In the genomic region with DNA sequence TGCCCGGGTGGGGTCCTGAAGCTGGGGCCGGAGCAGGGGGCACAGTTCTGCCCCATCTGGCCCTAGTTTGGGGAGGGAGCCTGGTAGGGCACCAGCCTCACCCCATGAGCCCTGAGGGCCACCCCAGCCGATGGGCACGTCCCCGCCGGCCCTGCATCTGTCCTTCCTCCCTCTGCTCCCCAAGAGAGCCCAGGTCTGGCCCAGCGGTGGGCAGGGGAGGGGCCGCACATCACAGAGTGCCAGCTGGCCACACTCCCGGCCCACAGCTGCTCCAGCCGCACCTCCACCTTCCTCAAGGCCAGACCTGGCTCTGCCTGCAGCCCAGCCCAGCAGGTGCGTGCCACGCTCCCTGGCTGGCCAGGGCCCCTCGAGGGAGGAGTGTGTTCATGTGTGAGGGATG, we compare ENCODE assay signal across 2 cellular contexts.
TF ChIP-seq lines count a peak whose summit lies in the region.

No MANE protein-coding gene starts in this region.

TF ChIP-seq in SK-N-SH, 30 proteins besides CTCF, POLR2A, EP300 and RAD21 (continued from another document):
- TF ChIP-seq, protein P1, sequence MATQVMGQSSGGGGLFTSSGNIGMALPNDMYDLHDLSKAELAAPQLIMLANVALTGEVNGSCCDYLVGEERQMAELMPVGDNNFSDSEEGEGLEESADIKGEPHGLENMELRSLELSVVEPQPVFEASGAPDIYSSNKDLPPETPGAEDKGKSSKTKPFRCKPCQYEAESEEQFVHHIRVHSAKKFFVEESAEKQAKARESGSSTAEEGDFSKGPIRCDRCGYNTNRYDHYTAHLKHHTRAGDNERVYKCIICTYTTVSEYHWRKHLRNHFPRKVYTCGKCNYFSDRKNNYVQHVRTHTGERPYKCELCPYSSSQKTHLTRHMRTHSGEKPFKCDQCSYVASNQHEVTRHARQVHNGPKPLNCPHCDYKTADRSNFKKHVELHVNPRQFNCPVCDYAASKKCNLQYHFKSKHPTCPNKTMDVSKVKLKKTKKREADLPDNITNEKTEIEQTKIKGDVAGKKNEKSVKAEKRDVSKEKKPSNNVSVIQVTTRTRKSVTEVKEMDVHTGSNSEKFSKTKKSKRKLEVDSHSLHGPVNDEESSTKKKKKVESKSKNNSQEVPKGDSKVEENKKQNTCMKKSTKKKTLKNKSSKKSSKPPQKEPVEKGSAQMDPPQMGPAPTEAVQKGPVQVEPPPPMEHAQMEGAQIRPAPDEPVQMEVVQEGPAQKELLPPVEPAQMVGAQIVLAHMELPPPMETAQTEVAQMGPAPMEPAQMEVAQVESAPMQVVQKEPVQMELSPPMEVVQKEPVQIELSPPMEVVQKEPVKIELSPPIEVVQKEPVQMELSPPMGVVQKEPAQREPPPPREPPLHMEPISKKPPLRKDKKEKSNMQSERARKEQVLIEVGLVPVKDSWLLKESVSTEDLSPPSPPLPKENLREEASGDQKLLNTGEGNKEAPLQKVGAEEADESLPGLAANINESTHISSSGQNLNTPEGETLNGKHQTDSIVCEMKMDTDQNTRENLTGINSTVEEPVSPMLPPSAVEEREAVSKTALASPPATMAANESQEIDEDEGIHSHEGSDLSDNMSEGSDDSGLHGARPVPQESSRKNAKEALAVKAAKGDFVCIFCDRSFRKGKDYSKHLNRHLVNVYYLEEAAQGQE (IDR thresholded peaks at IDR 0.05; ENCODE audit: low read depth, low read length): no peak
- TF ChIP-seq, protein P2, sequence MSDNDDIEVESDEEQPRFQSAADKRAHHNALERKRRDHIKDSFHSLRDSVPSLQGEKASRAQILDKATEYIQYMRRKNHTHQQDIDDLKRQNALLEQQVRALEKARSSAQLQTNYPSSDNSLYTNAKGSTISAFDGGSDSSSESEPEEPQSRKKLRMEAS (IDR thresholded peaks at IDR 0.05; ENCODE audit: low read depth): no peak
- TF ChIP-seq YY1 (IDR thresholded peaks at IDR 0.05; ENCODE audit: low read depth) (no peak), NFIC (IDR thresholded peaks at IDR 0.05; ENCODE audit: borderline replicate concordance) (no peak), MXI1 (IDR thresholded peaks at IDR 0.05; ENCODE audit: low read depth, low read length) (no peak), CHD2 (IDR thresholded peaks at IDR 0.05; ENCODE audit: low read length, partially characterized antibody) (no peak), ELF1 (IDR thresholded peaks at IDR 0.05) (no peak), GABPA (IDR thresholded peaks at IDR 0.05; ENCODE audit: low read depth) (no peak), GATA2 (CRISPR knock-in tag; IDR thresholded peaks at IDR 0.05) (no peak; the same call in 1 of the 2 replicates), RCOR1 (IDR thresholded peaks at IDR 0.05; ENCODE audit: low read length) (no peak), FOXJ3 (CRISPR knock-in tag; IDR thresholded peaks at IDR 0.05) (no peak), RFX5 (IDR thresholded peaks at IDR 0.05; ENCODE audit: low read length) (no peak), TAF1 (IDR thresholded peaks at IDR 0.05; ENCODE audit: borderline replicate concordance, low read depth, low read length) (no peak), NRF1 (IDR thresholded peaks at IDR 0.05; ENCODE audit: low read depth, low read length) (no peak), JUND (IDR thresholded peaks at IDR 0.05) (no peak)
- TF ChIP-seq, protein P3, sequence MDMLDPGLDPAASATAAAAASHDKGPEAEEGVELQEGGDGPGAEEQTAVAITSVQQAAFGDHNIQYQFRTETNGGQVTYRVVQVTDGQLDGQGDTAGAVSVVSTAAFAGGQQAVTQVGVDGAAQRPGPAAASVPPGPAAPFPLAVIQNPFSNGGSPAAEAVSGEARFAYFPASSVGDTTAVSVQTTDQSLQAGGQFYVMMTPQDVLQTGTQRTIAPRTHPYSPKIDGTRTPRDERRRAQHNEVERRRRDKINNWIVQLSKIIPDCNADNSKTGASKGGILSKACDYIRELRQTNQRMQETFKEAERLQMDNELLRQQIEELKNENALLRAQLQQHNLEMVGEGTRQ (IDR thresholded peaks at IDR 0.05; ENCODE audit: borderline replicate concordance, low read depth, low read length): no peak
- TF ChIP-seq, protein P4, sequence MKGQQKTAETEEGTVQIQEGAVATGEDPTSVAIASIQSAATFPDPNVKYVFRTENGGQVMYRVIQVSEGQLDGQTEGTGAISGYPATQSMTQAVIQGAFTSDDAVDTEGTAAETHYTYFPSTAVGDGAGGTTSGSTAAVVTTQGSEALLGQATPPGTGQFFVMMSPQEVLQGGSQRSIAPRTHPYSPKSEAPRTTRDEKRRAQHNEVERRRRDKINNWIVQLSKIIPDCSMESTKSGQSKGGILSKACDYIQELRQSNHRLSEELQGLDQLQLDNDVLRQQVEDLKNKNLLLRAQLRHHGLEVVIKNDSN (IDR thresholded peaks at IDR 0.05; ENCODE audit: borderline replicate concordance, low read depth): no peak
- TF ChIP-seq, protein P5, sequence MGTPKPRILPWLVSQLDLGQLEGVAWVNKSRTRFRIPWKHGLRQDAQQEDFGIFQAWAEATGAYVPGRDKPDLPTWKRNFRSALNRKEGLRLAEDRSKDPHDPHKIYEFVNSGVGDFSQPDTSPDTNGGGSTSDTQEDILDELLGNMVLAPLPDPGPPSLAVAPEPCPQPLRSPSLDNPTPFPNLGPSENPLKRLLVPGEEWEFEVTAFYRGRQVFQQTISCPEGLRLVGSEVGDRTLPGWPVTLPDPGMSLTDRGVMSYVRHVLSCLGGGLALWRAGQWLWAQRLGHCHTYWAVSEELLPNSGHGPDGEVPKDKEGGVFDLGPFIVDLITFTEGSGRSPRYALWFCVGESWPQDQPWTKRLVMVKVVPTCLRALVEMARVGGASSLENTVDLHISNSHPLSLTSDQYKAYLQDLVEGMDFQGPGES (IDR thresholded peaks at IDR 0.05; ENCODE audit: low read depth, low read length): no peak

TF ChIP-seq in SK-N-SH treated with all-trans-retinoic acid at 6 μM for 48 hours, 23 proteins besides CTCF, POLR2A, EP300 and RAD21 (continued from another document):
- TF ChIP-seq, protein P6, sequence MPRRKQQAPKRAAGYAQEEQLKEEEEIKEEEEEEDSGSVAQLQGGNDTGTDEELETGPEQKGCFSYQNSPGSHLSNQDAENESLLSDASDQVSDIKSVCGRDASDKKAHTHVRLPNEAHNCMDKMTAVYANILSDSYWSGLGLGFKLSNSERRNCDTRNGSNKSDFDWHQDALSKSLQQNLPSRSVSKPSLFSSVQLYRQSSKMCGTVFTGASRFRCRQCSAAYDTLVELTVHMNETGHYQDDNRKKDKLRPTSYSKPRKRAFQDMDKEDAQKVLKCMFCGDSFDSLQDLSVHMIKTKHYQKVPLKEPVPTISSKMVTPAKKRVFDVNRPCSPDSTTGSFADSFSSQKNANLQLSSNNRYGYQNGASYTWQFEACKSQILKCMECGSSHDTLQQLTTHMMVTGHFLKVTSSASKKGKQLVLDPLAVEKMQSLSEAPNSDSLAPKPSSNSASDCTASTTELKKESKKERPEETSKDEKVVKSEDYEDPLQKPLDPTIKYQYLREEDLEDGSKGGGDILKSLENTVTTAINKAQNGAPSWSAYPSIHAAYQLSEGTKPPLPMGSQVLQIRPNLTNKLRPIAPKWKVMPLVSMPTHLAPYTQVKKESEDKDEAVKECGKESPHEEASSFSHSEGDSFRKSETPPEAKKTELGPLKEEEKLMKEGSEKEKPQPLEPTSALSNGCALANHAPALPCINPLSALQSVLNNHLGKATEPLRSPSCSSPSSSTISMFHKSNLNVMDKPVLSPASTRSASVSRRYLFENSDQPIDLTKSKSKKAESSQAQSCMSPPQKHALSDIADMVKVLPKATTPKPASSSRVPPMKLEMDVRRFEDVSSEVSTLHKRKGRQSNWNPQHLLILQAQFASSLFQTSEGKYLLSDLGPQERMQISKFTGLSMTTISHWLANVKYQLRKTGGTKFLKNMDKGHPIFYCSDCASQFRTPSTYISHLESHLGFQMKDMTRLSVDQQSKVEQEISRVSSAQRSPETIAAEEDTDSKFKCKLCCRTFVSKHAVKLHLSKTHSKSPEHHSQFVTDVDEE (CRISPR knock-in tag; IDR thresholded peaks at IDR 0.05): no peak
